ENCODE assay signal across 1 cellular context in genomic region chr19:3455393-3455955, GRCh38.
TF ChIP-seq lines count a peak whose summit lies in the region.

No MANE protein-coding gene starts in this region.

TF ChIP-seq in GM12878, 131 proteins besides CTCF, POLR2A, EP300 and RAD21:
- no peak for TF ChIP-seq CREM (IDR thresholded peaks at IDR 0.05; ENCODE audit: low read depth)
- TF ChIP-seq ZNF592 (IDR thresholded peaks at IDR 0.05): no peak
- TF ChIP-seq HDAC2 (IDR thresholded peaks at IDR 0.05): no peak
- no peak for TF ChIP-seq IKZF1 (conservative IDR thresholded peaks at IDR 0.05)
- no peak for TF ChIP-seq NKRF (conservative IDR thresholded peaks at IDR 0.05)
- no peak for TF ChIP-seq EZH2 (IDR thresholded peaks at IDR 0.05; ENCODE audit: borderline replicate concordance, control insufficient read depth, low read depth, low read length)
- no peak for TF ChIP-seq IKZF2 (IDR thresholded peaks at IDR 0.05)
- TF ChIP-seq SIN3A (IDR thresholded peaks at IDR 0.05; ENCODE audit: low read depth, low read length): no peak
- no peak for TF ChIP-seq REST (IDR thresholded peaks at IDR 0.05; ENCODE audit: low read depth, low read length)
- no peak for TF ChIP-seq MXI1 (IDR thresholded peaks at IDR 0.05; ENCODE audit: low read depth, low read length)
- no peak for TF ChIP-seq PKNOX1 (IDR thresholded peaks at IDR 0.05)
